ENCODE assay signal across 1 cellular context in the genomic region with DNA sequence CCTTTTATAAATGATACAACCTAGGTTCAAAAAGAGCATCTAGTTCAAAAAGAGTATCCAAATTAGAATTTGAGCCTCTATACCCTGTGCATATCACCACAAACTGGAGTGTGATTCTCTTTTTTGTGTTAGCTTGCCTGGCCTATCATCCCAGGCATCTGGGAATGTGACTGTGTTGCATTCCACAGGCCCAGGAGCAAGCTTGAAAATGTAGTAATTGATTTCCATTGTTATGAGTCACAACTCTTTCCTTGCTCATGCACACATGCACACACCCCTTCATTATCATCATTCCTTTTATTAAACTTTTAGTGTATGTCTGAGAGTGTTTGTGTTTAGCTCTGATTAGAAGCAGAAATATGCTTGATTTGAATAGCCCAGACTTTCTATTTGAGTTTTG.
TF ChIP-seq lines count a peak whose summit lies in the region.

No MANE protein-coding gene starts in this region.

TF ChIP-seq in H1, 55 proteins besides CTCF, POLR2A, EP300 and RAD21 (continued from another document):
- TF ChIP-seq, protein P1, sequence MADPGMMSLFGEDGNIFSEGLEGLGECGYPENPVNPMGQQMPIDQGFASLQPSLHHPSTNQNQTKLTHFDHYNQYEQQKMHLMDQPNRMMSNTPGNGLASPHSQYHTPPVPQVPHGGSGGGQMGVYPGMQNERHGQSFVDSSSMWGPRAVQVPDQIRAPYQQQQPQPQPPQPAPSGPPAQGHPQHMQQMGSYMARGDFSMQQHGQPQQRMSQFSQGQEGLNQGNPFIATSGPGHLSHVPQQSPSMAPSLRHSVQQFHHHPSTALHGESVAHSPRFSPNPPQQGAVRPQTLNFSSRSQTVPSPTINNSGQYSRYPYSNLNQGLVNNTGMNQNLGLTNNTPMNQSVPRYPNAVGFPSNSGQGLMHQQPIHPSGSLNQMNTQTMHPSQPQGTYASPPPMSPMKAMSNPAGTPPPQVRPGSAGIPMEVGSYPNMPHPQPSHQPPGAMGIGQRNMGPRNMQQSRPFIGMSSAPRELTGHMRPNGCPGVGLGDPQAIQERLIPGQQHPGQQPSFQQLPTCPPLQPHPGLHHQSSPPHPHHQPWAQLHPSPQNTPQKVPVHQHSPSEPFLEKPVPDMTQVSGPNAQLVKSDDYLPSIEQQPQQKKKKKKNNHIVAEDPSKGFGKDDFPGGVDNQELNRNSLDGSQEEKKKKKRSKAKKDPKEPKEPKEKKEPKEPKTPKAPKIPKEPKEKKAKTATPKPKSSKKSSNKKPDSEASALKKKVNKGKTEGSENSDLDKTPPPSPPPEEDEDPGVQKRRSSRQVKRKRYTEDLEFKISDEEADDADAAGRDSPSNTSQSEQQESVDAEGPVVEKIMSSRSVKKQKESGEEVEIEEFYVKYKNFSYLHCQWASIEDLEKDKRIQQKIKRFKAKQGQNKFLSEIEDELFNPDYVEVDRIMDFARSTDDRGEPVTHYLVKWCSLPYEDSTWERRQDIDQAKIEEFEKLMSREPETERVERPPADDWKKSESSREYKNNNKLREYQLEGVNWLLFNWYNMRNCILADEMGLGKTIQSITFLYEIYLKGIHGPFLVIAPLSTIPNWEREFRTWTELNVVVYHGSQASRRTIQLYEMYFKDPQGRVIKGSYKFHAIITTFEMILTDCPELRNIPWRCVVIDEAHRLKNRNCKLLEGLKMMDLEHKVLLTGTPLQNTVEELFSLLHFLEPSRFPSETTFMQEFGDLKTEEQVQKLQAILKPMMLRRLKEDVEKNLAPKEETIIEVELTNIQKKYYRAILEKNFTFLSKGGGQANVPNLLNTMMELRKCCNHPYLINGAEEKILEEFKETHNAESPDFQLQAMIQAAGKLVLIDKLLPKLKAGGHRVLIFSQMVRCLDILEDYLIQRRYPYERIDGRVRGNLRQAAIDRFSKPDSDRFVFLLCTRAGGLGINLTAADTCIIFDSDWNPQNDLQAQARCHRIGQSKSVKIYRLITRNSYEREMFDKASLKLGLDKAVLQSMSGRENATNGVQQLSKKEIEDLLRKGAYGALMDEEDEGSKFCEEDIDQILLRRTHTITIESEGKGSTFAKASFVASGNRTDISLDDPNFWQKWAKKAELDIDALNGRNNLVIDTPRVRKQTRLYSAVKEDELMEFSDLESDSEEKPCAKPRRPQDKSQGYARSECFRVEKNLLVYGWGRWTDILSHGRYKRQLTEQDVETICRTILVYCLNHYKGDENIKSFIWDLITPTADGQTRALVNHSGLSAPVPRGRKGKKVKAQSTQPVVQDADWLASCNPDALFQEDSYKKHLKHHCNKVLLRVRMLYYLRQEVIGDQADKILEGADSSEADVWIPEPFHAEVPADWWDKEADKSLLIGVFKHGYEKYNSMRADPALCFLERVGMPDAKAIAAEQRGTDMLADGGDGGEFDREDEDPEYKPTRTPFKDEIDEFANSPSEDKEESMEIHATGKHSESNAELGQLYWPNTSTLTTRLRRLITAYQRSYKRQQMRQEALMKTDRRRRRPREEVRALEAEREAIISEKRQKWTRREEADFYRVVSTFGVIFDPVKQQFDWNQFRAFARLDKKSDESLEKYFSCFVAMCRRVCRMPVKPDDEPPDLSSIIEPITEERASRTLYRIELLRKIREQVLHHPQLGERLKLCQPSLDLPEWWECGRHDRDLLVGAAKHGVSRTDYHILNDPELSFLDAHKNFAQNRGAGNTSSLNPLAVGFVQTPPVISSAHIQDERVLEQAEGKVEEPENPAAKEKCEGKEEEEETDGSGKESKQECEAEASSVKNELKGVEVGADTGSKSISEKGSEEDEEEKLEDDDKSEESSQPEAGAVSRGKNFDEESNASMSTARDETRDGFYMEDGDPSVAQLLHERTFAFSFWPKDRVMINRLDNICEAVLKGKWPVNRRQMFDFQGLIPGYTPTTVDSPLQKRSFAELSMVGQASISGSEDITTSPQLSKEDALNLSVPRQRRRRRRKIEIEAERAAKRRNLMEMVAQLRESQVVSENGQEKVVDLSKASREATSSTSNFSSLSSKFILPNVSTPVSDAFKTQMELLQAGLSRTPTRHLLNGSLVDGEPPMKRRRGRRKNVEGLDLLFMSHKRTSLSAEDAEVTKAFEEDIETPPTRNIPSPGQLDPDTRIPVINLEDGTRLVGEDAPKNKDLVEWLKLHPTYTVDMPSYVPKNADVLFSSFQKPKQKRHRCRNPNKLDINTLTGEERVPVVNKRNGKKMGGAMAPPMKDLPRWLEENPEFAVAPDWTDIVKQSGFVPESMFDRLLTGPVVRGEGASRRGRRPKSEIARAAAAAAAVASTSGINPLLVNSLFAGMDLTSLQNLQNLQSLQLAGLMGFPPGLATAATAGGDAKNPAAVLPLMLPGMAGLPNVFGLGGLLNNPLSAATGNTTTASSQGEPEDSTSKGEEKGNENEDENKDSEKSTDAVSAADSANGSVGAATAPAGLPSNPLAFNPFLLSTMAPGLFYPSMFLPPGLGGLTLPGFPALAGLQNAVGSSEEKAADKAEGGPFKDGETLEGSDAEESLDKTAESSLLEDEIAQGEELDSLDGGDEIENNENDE (IDR thresholded peaks at IDR 0.05; ENCODE audit: insufficient replicate concordance, low read length): peak; percentile 76
- TF ChIP-seq SP1 (IDR thresholded peaks at IDR 0.05; ENCODE audit: low read depth, low read length): 0 out of 2 replicates have a peak, but pooled peaks have one; percentile 64
TF ChIP-seq in H1: peak in this region for 5.
